Comparison of ENCODE assay signal across 26 cellular contexts in the genomic region with DNA sequence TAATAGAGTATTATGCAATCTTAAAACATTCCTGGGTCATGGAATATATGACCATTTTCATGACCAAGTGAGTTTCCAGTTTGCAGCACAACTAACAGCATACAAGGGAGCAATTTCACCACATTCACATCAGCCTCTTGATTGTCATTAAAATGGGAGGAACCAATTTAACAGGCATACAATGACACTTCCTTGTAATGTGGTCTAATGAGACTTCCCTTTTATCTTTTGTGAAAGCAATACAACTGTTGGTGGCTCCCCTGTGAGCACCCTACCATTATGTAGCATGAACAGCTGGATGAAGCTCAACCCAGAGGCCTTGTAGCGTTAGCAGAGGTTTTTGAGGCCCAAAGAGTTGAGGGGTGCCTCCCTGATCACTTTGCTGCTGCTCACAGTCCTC. TPM values are rescaled to one million over a fixed set of nuclear protein-coding genes. Genes with fewer than 3 reads are reported as not detected.
"Had no signal": no experiment of that assay in that cellular context is flagged by ENCODE, and none has a peak within 500 bp of the region (broad histone marks: within the 10 kb centered on the region; RNA-seq: fewer than 3 reads in every experiment).

No MANE protein-coding gene starts in this region.

- H3K27me3 ChIP-seq: colonic mucosa, esophagus squamous epithelium, gastrocnemius medialis, neutrophil, pancreas, right atrium auricular region, spleen, upper lobe of left lung had no signal

- H3K27ac Mint-ChIP-seq: activated CD8-positive, alpha-beta memory T cell treated with anti-CD3 and anti-CD28 coated beads, Interleukin-2, amount 10 ng/mL, durations not matched to agents 7 days and 5 days; activated CD8-positive, alpha-beta T cell treated with anti-CD3 and anti-CD28 coated beads for 36 hours; activated naive CD4-positive, alpha-beta T cell treated with anti-CD3 and anti-CD28 coated beads, Interleukin-2, amount 10 ng/mL, durations not matched to agents 7 days and 5 days; endodermal cell; nephron had no signal

- H3K27me3 Mint-ChIP-seq: activated CD8-positive, alpha-beta memory T cell treated with anti-CD3 and anti-CD28 coated beads, Interleukin-2, amount 10 ng/mL, durations not matched to agents 7 days and 5 days; activated CD8-positive, alpha-beta T cell treated with anti-CD3 and anti-CD28 coated beads for 36 hours; activated naive CD4-positive, alpha-beta T cell treated with anti-CD3 and anti-CD28 coated beads, Interleukin-2, amount 10 ng/mL, durations not matched to agents 7 days and 5 days had no signal

- H3K36me3 ChIP-seq: colonic mucosa had no signal

- ATAC-seq: activated CD8-positive, alpha-beta memory T cell treated with anti-CD3 and anti-CD28 coated beads, Interleukin-2, amount 10 ng/mL, durations not matched to agents 7 days and 5 days; activated CD8-positive, alpha-beta T cell treated with anti-CD3 and anti-CD28 coated beads for 36 hours; gastrocnemius medialis; left ventricle myocardium superior; pancreas had no signal

- H3K4me3 Mint-ChIP-seq: activated CD8-positive, alpha-beta memory T cell treated with anti-CD3 and anti-CD28 coated beads, Interleukin-2, amount 10 ng/mL, durations not matched to agents 7 days and 5 days; activated CD8-positive, alpha-beta T cell treated with anti-CD3 and anti-CD28 coated beads for 36 hours; activated naive CD4-positive, alpha-beta T cell treated with anti-CD3 and anti-CD28 coated beads, Interleukin-2, amount 10 ng/mL, durations not matched to agents 7 days and 5 days; endodermal cell; nephron had no signal

- H3K4me1 ChIP-seq: colonic mucosa, esophagus squamous epithelium, gastrocnemius medialis, pancreas, psoas muscle, right atrium auricular region, spleen, upper lobe of left lung had no signal

- DNase-seq: activated CD4-positive, alpha-beta T cell treated with anti-CD3 and anti-CD28 coated beads for 48 hours; activated CD8-positive, alpha-beta memory T cell treated with anti-CD3 and anti-CD28 coated beads, Interleukin-2, amount 10 ng/mL, durations not matched to agents 7 days and 5 days; activated CD8-positive, alpha-beta T cell treated with anti-CD3 and anti-CD28 coated beads for 36 hours; activated effector memory CD4-positive, alpha-beta T cell treated with anti-CD3 and anti-CD28 coated beads, Interleukin-2, amount 50 U/mL, for 16 hours; activated naive CD4-positive, alpha-beta T cell treated with anti-CD3 and anti-CD28 coated beads, Interleukin-2, amount 10 ng/mL, durations not matched to agents 7 days and 5 days; activated T-cell treated with anti-CD3 and anti-CD28 coated beads for 4 hours; amygdala; colonic mucosa; endodermal cell; esophagus squamous epithelium; gastrocnemius medialis; left ventricle myocardium superior; midbrain; pancreas; psoas muscle; spleen; stimulated activated CD4-positive, alpha-beta T cell treated with anti-CD3 and anti-CD28 coated beads, Interleukin-4, amount 100 ng/mL, for 24 hours; stimulated activated naive CD4-positive, alpha-beta T cell treated with Interleukin-2 at 50 U/mL for 16 hours; T-helper 9 cell; upper lobe of left lung had no signal

- H3K27ac ChIP-seq: colonic mucosa, esophagus squamous epithelium, gastrocnemius medialis, neutrophil, pancreas, psoas muscle, right atrium auricular region, spleen, thoracic aorta, upper lobe of left lung had no signal

- H3K4me3 ChIP-seq: colonic mucosa, esophagus squamous epithelium, gastrocnemius medialis, pancreas, psoas muscle, right atrium auricular region, spleen, thoracic aorta, upper lobe of left lung had no signal

- H3K4me1 Mint-ChIP-seq: activated CD8-positive, alpha-beta memory T cell treated with anti-CD3 and anti-CD28 coated beads, Interleukin-2, amount 10 ng/mL, durations not matched to agents 7 days and 5 days; endodermal cell; nephron had no signal

- FAIRE-seq: bronchial epithelial cell, islet of Langerhans, pancreas had no signal

- H3K9me3 ChIP-seq: colonic mucosa, esophagus squamous epithelium, gastrocnemius medialis, neutrophil, pancreas, psoas muscle, right atrium auricular region, thoracic aorta, upper lobe of left lung had no signal

RNA-seq across cellular contexts. Expression of gene TMOD1, which starts 13.6 kb away (rescaled TPM):
- total RNA-seq: bronchial epithelial cell had no signal
